ENCODE assay signal across 29 cellular contexts in genomic region chr10:113227045-113227444, GRCh38.
"Had no signal": no experiment of that assay in that cellular context is flagged by ENCODE, and none has a peak within 500 bp of the region (broad histone marks: within the 10 kb centered on the region; RNA-seq: fewer than 3 reads in every experiment).

No MANE protein-coding gene starts in this region.

- H3K4me3 ChIP-seq: PC-9, SJCRH30, SK-N-MC had no signal

- H3K9me3 ChIP-seq: SJCRH30 had no signal

- DNase-seq: activated CD4-positive, alpha-beta T cell treated with anti-CD3 and anti-CD28 coated beads, Interleukin-2, amount 50 U/mL, for 1 hour; activated CD8-positive, alpha-beta memory T cell treated with anti-CD3 and anti-CD28 coated beads, Interleukin-2, amount 50 U/mL, for 4 hours; activated effector memory CD4-positive, alpha-beta T cell treated with Interleukin-2 at 50 U/mL for 16 hours; activated naive CD4-positive, alpha-beta T cell treated with anti-CD3 and anti-CD28 coated beads, Interleukin-2, amount 10 ng/mL, durations not matched to agents 7 days and 5 days; anterior cingulate cortex; brain microvascular endothelial cell; Karpas-422; KBM-7; MM.1S; NCI-H1092; NCI-H1436 treated with DMSO at 0.1 percent for 48 hours; NCI-H1694 treated with DMSO at 0.1 percent for 48 hours; NCI-H2029; NCI-H2171; NCI-H510A; NCI-H526; NCI-H748 treated with DMSO at 0.1 percent for 48 hours; NK-92 treated with Interleukin-12 subunit alpha and Interleukin-12 subunit beta, amount 100 ng/mL, for 24 hours; PC-9; SHP77; SJCRH30 had no signal

- H3K36me3 Mint-ChIP-seq: activated CD4-positive, alpha-beta memory T cell treated with anti-CD3 and anti-CD28 coated beads for 36 hours; activated naive CD4-positive, alpha-beta T cell treated with anti-CD3 and anti-CD28 coated beads, Interleukin-2, amount 10 ng/mL, durations not matched to agents 7 days and 5 days; activated naive CD8-positive, alpha-beta T cell had no signal

- H3K9me3 Mint-ChIP-seq: activated CD4-positive, alpha-beta memory T cell treated with anti-CD3 and anti-CD28 coated beads for 36 hours; activated naive CD4-positive, alpha-beta T cell treated with anti-CD3 and anti-CD28 coated beads, Interleukin-2, amount 10 ng/mL, durations not matched to agents 7 days and 5 days; activated naive CD8-positive, alpha-beta T cell treated with anti-CD3 and anti-CD28 coated beads, Interleukin-2, amount 50 U/mL, for 24 hours; IgD-negative memory B cell; T-helper 2 cell treated with Interferon-gamma antibody and Interleukin-4, amounts not matched to agents 5 μg/mL and 100 μg/mL, for 36 hours had no signal

- H3K27ac Mint-ChIP-seq: activated CD4-positive, alpha-beta memory T cell treated with anti-CD3 and anti-CD28 coated beads for 36 hours; activated CD4-positive, alpha-beta T cell treated with anti-CD3 and anti-CD28 coated beads for 36 hours; activated naive CD4-positive, alpha-beta T cell treated with anti-CD3 and anti-CD28 coated beads, Interleukin-2, amount 10 ng/mL, durations not matched to agents 7 days and 5 days; activated naive CD8-positive, alpha-beta T cell; IgD-negative memory B cell; T-helper 2 cell treated with Interferon-gamma antibody and Interleukin-4, amounts not matched to agents 5 μg/mL and 100 μg/mL, for 36 hours had no signal

- H3K27me3 ChIP-seq: brain microvascular endothelial cell, SJCRH30 had no signal

- H3K4me3 Mint-ChIP-seq: activated CD4-positive, alpha-beta memory T cell treated with anti-CD3 and anti-CD28 coated beads for 36 hours; activated CD4-positive, alpha-beta T cell treated with anti-CD3 and anti-CD28 coated beads for 36 hours; activated naive CD4-positive, alpha-beta T cell treated with anti-CD3 and anti-CD28 coated beads, Interleukin-2, amount 10 ng/mL, durations not matched to agents 7 days and 5 days; activated naive CD8-positive, alpha-beta T cell; activated naive CD8-positive, alpha-beta T cell treated with anti-CD3 and anti-CD28 coated beads, Interleukin-2, amount 50 U/mL, for 24 hours; IgD-negative memory B cell; T-helper 2 cell treated with Interferon-gamma antibody and Interleukin-4, amounts not matched to agents 5 μg/mL and 100 μg/mL, for 36 hours had no signal

- H3K36me3 ChIP-seq: brain microvascular endothelial cell, SJCRH30 had no signal

- H3K27ac ChIP-seq: brain microvascular endothelial cell, PC-9, RWPE1, SJCRH30, SK-N-MC had no signal
